ENCODE assay signal across 13 cellular contexts in the genomic region with DNA sequence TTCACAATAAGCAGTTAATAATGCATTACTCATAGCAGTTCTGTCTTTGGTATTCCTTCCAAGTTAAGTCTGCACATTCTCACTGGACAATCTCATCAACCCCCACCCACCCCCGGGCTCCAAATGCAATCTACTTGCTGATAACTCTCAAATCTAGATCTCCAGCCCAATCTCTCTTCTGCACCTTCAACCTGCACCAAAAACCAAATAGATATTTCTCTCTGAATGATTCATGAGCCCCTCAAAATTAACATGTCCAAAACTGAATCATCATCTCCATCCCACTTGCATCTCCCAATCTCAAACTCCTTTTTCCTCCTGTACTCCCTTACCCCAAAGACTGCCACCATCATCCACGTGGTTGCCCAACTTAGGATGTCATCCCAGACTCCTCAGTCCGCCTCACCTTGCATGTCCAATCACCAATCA. TPM values are rescaled to one million over a fixed set of nuclear protein-coding genes. Genes with fewer than 3 reads are reported as not detected.
DNase-seq lines count a peak whose midpoint lies in the region; ATAC-seq, FAIRE-seq and TF ChIP-seq lines count a peak whose summit lies in the region.
"Had no signal": no experiment of that assay in that cellular context is flagged by ENCODE, and none has a peak within 500 bp of the region (broad histone marks: within the 10 kb centered on the region; RNA-seq: fewer than 3 reads in every experiment).

No MANE protein-coding gene starts in this region.

- H3K9me3 ChIP-seq in AG04450 (ENCODE audit: control insufficient read depth, insufficient read depth, low read length) = no peaks in the 10 kb centered on the region
- H3K9me3 ChIP-seq in astrocyte (ENCODE audit: insufficient read depth, low read depth, low read length) = no peaks in the 10 kb centered on the region
- no peaks in the 10 kb centered on the region for H3K9me3 ChIP-seq in keratinocyte (ENCODE audit: control insufficient read depth, low read depth, low read length)
- H3K9me3 ChIP-seq: psoas muscle, upper lobe of right lung had no signal

- H3K79me2 ChIP-seq in astrocyte (ENCODE audit: insufficient read depth, low read length) (peaks cover 66% of the 10 kb centered on the region), keratinocyte (ENCODE audit: control insufficient read depth, insufficient read depth, low read length) (peaks cover 60% of the 10 kb centered on the region)

- DNase-seq in AG04450 (ENCODE audit: low read depth, low spot score) (no peak), GM03348 (ENCODE audit: low spot score) (peak; percentile 49), astrocyte (ENCODE audit: low read depth) (peak; percentile 25), keratinocyte (ENCODE audit: low read depth, low spot score) (no peak), NCI-H2081 treated with DMSO at 0.1 percent for 48 hours (lab: John Stamatoyannopoulos, UW) (no peak), NCI-H1417 treated with DMSO at 0.1 percent for 48 hours (lab: John Stamatoyannopoulos, UW) (no peak)
- DNase-seq in stimulated activated CD4-positive, alpha-beta T cell treated with anti-CD3 and anti-CD28 coated beads, Interleukin-2, amount 100 ng/mL, for 48 hours = no peak
- DNase-seq: psoas muscle; stimulated activated CD4-positive, alpha-beta T cell treated with anti-CD3 and anti-CD28 coated beads, Interleukin-1b, Interleukin-23, amount 100 ng/mL, for 48 hours; upper lobe of right lung had no signal

- no peak overlapping the region for H2AFZ ChIP-seq in astrocyte (ENCODE audit: low read depth, low read length)
- H2AFZ ChIP-seq in keratinocyte (ENCODE audit: control insufficient read depth, low read length) = no peak overlapping the region

- no peak for ATAC-seq in HG03565 (IDR thresholded peaks at IDR 0.05; ENCODE audit: unreplicated experiment)
- ATAC-seq: activated naive CD4-positive, alpha-beta T cell treated with anti-CD3 and anti-CD28 coated beads, Interleukin-2, amount 50 U/mL, for 72 hours; psoas muscle; upper lobe of right lung had no signal

- H3K4me1 Mint-ChIP-seq in astrocyte (ENCODE audit: low read depth, unreplicated experiment) = peaks cover 18% of the 10 kb centered on the region

- H3K4me1 ChIP-seq in astrocyte (ENCODE audit: insufficient read depth, low read length) (peaks cover 35% of the 10 kb centered on the region), keratinocyte (ENCODE audit: control insufficient read depth, extremely low read depth, insufficient read depth, low read length) (peaks cover 44% of the 10 kb centered on the region)
- H3K4me1 ChIP-seq: psoas muscle had no signal

- TF ChIP-seq CTCF in AG04450 (IDR thresholded peaks at IDR 0.05; ENCODE audit: low read depth, low read length) (no peak), astrocyte (IDR thresholded peaks at IDR 0.05; ENCODE audit: insufficient read depth, low read depth, low read length) (no peak), keratinocyte (optimal IDR thresholded peaks at IDR 0.05 in 1 of 3, IDR thresholded peaks at IDR 0.05 in 1 of 3, conservative IDR thresholded peaks at IDR 0.05 in 1 of 3; ENCODE audit: extremely low read depth in 1 of 3, insufficient read depth in 2 of 3, low read length in 3 of 3) (no peak)

- no peaks in the 10 kb centered on the region for H3K36me3 Mint-ChIP-seq in astrocyte (ENCODE audit: low read depth, unreplicated experiment)

- H3K9me3 Mint-ChIP-seq in astrocyte (ENCODE audit: unreplicated experiment) = no peaks in the 10 kb centered on the region
- H3K9me3 Mint-ChIP-seq: activated naive CD4-positive, alpha-beta T cell treated with anti-CD3 and anti-CD28 coated beads, Interleukin-2, amount 50 U/mL, for 72 hours had no signal

- H3K9me1 ChIP-seq in keratinocyte (ENCODE audit: control insufficient read depth, extremely low read depth, insufficient read depth, low read length) = peaks cover under 1% of the 10 kb centered on the region

- H3K27me3 Mint-ChIP-seq in astrocyte (ENCODE audit: low read depth, unreplicated experiment) = no peaks in the 10 kb centered on the region

- dilution Hi-C loops in keratinocyte (cut with MboI; ENCODE audit: extremely low pct_ligation_motif_present, low sequenced_read_pairs) = no loop called here

- CTCF ChIA-PET in AG04450 (lab: Charles Lee) = no interaction called here

- H3K4me2 ChIP-seq in astrocyte (ENCODE audit: low read length) = peak overlapping the region; percentile 54
- H3K4me2 ChIP-seq in keratinocyte (ENCODE audit: control insufficient read depth, extremely low read depth, insufficient read depth, low read depth, low read length) = peak overlapping the region; percentile 18

- H3K36me3 ChIP-seq in astrocyte (ENCODE audit: insufficient read depth, low read length) (no peaks in the 10 kb centered on the region), keratinocyte (ENCODE audit: control insufficient read depth in 2 of 2, extremely low read depth in 1 of 2, insufficient read depth in 2 of 2, low read length in 2 of 2) (peaks cover 0 to 3% of the 10 kb centered on the region in 2 experiments)
- H3K36me3 ChIP-seq: upper lobe of right lung had no signal

- no peak overlapping the region for H3K9ac ChIP-seq in astrocyte (ENCODE audit: low read length)
- H3K9ac ChIP-seq in keratinocyte (ENCODE audit: control insufficient read depth, extremely low read depth, insufficient read depth, low read length) = no peak overlapping the region

- H3K27me3 ChIP-seq in AG04450 (ENCODE audit: control insufficient read depth, insufficient read depth, low read length) (no peaks in the 10 kb centered on the region), astrocyte (ENCODE audit: insufficient read depth, low read length) (no peaks in the 10 kb centered on the region), keratinocyte (ENCODE audit: control insufficient read depth, extremely low read depth, insufficient read depth, low read length) (no peaks in the 10 kb centered on the region)
- H3K27me3 ChIP-seq: upper lobe of right lung had no signal

- POLR2A ChIA-PET in AG04450 (lab: Yijun Ruan, JAX) = no interaction called here

- no peak overlapping the region for H3K27ac ChIP-seq in AG04450 (ENCODE audit: low read depth, low read length)
- H3K27ac ChIP-seq in astrocyte (ENCODE audit: low read depth, low read length) = no peak overlapping the region
- no peak overlapping the region for H3K27ac ChIP-seq in keratinocyte (ENCODE audit: control insufficient read depth, insufficient read depth, low read length)
- H3K27ac ChIP-seq: psoas muscle, upper lobe of right lung had no signal

- no peak overlapping the region for H3K27ac Mint-ChIP-seq in astrocyte (ENCODE audit: unreplicated experiment)
- H3K27ac Mint-ChIP-seq: activated naive CD4-positive, alpha-beta T cell treated with anti-CD3 and anti-CD28 coated beads, Interleukin-2, amount 50 U/mL, for 72 hours had no signal

- peak overlapping the region; percentile 1 for H3K4me3 Mint-ChIP-seq in astrocyte (ENCODE audit: unreplicated experiment)

- H3K4me3 ChIP-seq in AG04450 (ENCODE audit: low read depth, low read length) = peak overlapping the region; percentile 31; the same call in 1 of the 2 replicates
- no peak overlapping the region for H3K4me3 ChIP-seq in astrocyte (ENCODE audit: insufficient read depth, low read depth, low read length)
- H3K4me3 ChIP-seq in keratinocyte (ENCODE audit: control insufficient read depth in 2 of 3, extremely low read depth in 1 of 3, insufficient read depth in 2 of 3, low read depth in 1 of 3, low read length in 3 of 3) = no peak overlapping the region
- H3K4me3 ChIP-seq: psoas muscle, upper lobe of right lung had no signal

- peaks cover 48% of the 10 kb centered on the region for H4K20me1 ChIP-seq in astrocyte (ENCODE audit: insufficient read depth, low read length)
- no peaks in the 10 kb centered on the region for H4K20me1 ChIP-seq in keratinocyte (ENCODE audit: control insufficient read depth, extremely low read depth, insufficient read depth, low read length)

- FAIRE-seq in astrocyte (lab: Jason Lieb, UNC) = no peak
- FAIRE-seq in keratinocyte (lab: Jason Lieb, UNC) = no peak
- FAIRE-seq: H54 had no signal

RNA-seq across cellular contexts. Expression of gene DOCK7, which starts 2.7 kb away (rescaled TPM):
- polyA plus RNA-seq in AG04450 (2011; rRNA removed) (79.6 and 111 TPM in 2 replicates), keratinocyte (31.2 to 66.9 TPM (median 64.1 TPM) in 3 replicates)
- 119 and 179 TPM in 2 replicates for polyA minus RNA-seq in AG04450 (2011; rRNA and poly(A)+ RNA removed)
- 68.7 and 71.2 TPM in 2 replicates for total RNA-seq in astrocyte
- polyA plus RNA-seq in keratinocyte (2011; ENCODE audit: low read depth) = 48.7 TPM
- 20.5 and 31.0 TPM in 2 replicates for polyA plus RNA-seq in keratinocyte (2011; cell fraction: cytosol; rRNA removed)
- polyA plus RNA-seq in keratinocyte (2011; cell fraction: nucleus; rRNA removed) = 59.3 and 61.8 TPM in 2 replicates
- 14.7 and 116 TPM in 2 replicates for polyA plus RNA-seq in keratinocyte (2012; ENCODE audit: low replicate concordance)
- polyA minus RNA-seq in keratinocyte = 56.8 to 165 TPM (median 133 TPM) in 3 replicates
- polyA minus RNA-seq in keratinocyte (2011; cell fraction: cytosol; rRNA and poly(A)+ RNA removed) = 86.1 TPM
- 187 and 380 TPM in 2 replicates for polyA minus RNA-seq in keratinocyte (2011; cell fraction: nucleus; rRNA and poly(A)+ RNA removed)

Comparison
In these comparisons a context has a peak if more than half of its experiments do, and no peak if none do; other contexts are left out.
1. DNase-seq: peak in GM03348 (single experiment) and astrocyte (single experiment); none in AG04450 (single experiment), keratinocyte (single experiment), NCI-H2081 treated with DMSO at 0.1 percent for 48 hours (single experiment), stimulated activated CD4-positive, alpha-beta T cell treated with anti-CD3 and anti-CD28 coated beads, Interleukin-2, amount 100 ng/mL, for 48 hours (0 of 2) and NCI-H1417 treated with DMSO at 0.1 percent for 48 hours (single experiment).